In the genomic region with DNA sequence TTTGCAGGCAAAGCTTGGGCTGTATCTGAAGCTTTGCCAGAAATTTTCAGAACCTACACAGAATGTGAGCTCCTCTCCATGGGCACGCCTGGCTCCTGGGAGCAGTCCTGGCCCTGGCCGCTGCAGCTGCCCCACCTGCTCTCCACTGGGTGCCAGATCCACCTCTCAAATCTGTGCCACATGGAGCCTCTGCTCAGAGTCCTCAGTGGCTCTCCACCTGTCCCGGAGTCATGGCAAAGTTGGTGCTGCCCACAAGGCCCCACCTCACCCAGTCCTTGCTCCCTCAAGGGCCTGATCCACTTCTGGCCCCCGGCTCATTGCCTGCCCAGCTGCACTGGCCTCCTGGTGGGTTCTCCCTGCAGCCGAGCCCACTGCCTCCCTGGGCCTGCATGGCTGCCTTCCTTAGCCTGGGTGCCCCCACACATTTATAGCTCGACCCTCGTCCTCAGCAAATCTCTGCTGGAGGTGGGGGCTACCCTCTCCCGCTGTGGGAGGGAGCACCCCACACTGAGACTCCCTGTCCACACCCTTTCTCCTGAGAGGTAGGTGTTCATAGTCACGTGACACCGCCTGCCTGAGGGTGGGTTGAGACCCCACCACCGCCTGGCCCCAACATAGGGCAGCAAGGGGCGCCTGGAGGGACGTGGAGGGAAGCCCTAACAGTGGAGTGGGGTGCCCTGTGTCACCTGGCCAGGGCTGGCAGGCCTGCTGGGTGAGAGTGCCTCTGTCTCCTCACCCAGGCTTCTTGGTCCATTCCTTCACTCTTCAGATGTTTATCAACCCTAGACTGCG, we compare ENCODE assay signal across 1 cellular context.
TF ChIP-seq lines count a peak whose summit lies in the region.

No MANE protein-coding gene starts in this region.

TF ChIP-seq in HepG2, 621 proteins besides CTCF, POLR2A, EP300 and RAD21 (continued from another document):
- TF ChIP-seq, protein P1, sequence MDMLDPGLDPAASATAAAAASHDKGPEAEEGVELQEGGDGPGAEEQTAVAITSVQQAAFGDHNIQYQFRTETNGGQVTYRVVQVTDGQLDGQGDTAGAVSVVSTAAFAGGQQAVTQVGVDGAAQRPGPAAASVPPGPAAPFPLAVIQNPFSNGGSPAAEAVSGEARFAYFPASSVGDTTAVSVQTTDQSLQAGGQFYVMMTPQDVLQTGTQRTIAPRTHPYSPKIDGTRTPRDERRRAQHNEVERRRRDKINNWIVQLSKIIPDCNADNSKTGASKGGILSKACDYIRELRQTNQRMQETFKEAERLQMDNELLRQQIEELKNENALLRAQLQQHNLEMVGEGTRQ (IDR thresholded peaks at IDR 0.05; ENCODE audit: low read depth, low read length), result peak; percentile 43; the same call in 1 of the 2 replicates
- TF ChIP-seq, protein P1 (CRISPR knock-in tag; IDR thresholded peaks at IDR 0.05; ENCODE audit: borderline replicate concordance), result no peak
